ENCODE assay signal across 15 cellular contexts in the genomic region with DNA sequence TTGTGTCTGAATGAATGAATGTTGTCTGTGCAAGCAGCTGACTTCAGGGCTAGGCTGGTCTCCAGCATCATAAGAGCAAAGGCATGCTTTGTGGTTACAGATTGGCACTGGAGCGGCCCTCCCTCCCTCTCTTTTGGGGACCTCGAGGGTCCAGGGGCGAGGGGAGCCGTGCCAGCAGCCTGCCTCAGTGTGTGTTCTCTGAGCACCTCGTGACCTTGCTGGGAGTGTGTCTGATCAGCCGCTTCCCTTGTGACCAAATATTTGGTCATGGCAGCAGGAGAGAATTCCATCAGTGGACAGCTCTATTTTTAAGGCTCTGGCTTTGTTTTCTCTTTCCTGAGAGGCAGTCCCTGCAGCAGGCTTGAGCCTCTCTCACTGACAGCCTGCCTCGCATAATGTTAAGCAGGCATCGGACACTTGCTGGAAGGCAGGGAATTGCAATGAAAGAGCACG.
DNase-seq lines count a peak whose midpoint lies in the region; ATAC-seq, FAIRE-seq and TF ChIP-seq lines count a peak whose summit lies in the region.
"Had no signal": no experiment of that assay in that cellular context is flagged by ENCODE, and none has a peak within 500 bp of the region (broad histone marks: within the 10 kb centered on the region; RNA-seq: fewer than 3 reads in every experiment).

No MANE protein-coding gene starts in this region.

- no peak overlapping the region for H3K9ac ChIP-seq in iPS-15b (ENCODE audit: low read depth, low read length)

- DNase-seq in G401 (ENCODE audit: low spot score) (peak; percentile 6), dorsolateral prefrontal cortex (peak in 3 of 10 donors; percentile 25 to 37 (median 33)), sciatic nerve (ENCODE audit: low spot score) (peak; percentile 78), GM12892 (ENCODE audit: insufficient read length) (no peak), HCEC 1CT (no peak)
- DNase-seq: activated CD4-positive, alpha-beta memory T cell treated with anti-CD3 and anti-CD28 coated beads, Interleukin-2, amount 10 ng/mL, durations not matched to agents 7 days and 5 days; activated naive CD4-positive, alpha-beta T cell treated with anti-CD3 and anti-CD28 coated beads, Interleukin-2, amount 10 ng/mL, durations not matched to agents 7 days and 5 days; CD4-positive, alpha-beta memory T cell; KG1; NCI-H2029 treated with DMSO at 0.1 percent for 48 hours; T-cell had no signal

- H3K4me3 ChIP-seq in dorsolateral prefrontal cortex, result peak overlapping the region in 44 of 59 donors; percentile 0 to 56 (median 33)
- peak overlapping the region; percentile 3 for H3K4me3 ChIP-seq in iPS-15b (ENCODE audit: low read depth, low read length)
- H3K4me3 ChIP-seq: tibial artery had no signal

- in situ Hi-C loops in G401 (cut with HindIII; ENCODE audit: low sequenced_read_pairs), result no loop called here

- no peaks in the 10 kb centered on the region for H3K36me3 ChIP-seq in iPS-15b (ENCODE audit: control insufficient read depth, insufficient read depth, low read length)
- H3K36me3 ChIP-seq: tibial artery had no signal

- H3K9me3 ChIP-seq in iPS-15b (ENCODE audit: control insufficient read depth, insufficient read depth, low read length), result no peaks in the 10 kb centered on the region
- H3K9me3 ChIP-seq: tibial artery had no signal

- no peak for TF ChIP-seq CTCF in dorsolateral prefrontal cortex (IDR thresholded peaks at IDR 0.05 in 54 of 56, conservative IDR thresholded peaks at IDR 0.05 in 2 of 56; ENCODE audit: low read depth in 1 of 56, partially characterized antibody in 56 of 56)

- no peaks in the 10 kb centered on the region for H3K27me3 ChIP-seq in dorsolateral prefrontal cortex
- no peaks in the 10 kb centered on the region for H3K27me3 ChIP-seq in iPS-15b (ENCODE audit: control insufficient read depth, insufficient read depth, low read length)

- no peak for TF ChIP-seq POLR2A in GM12892 (IDR thresholded peaks at IDR 0.05; ENCODE audit: low read depth, low read length)

- peaks cover 34% of the 10 kb centered on the region for H3K4me1 ChIP-seq in iPS-15b (ENCODE audit: control insufficient read depth, insufficient read depth, low read length)
- H3K4me1 ChIP-seq: tibial artery had no signal

- H3K27ac ChIP-seq in dorsolateral prefrontal cortex, result peak overlapping the region in 34 of 59 donors; percentile 0 to 78 (median 50)
- H3K27ac ChIP-seq: tibial artery had no signal

- intact Hi-C loops in dorsolateral prefrontal cortex (cut with DNase I) (loop anchor here in 1 of 2 donors (5.0 kb wide), 1 partner anchor 644 kb away; the partner anchor contains the start of gene VSTM2B), sciatic nerve (cut with DNase I) (loop anchor here (5.0 kb wide), 1 partner anchor 146 kb away; no protein-coding TSS in a partner anchor)

- ATAC-seq in sciatic nerve (peak; percentile 92), GM18502 (IDR thresholded peaks at IDR 0.05; ENCODE audit: poor library complexity, unreplicated experiment) (no peak), HG02642 (IDR thresholded peaks at IDR 0.05; ENCODE audit: poor library complexity, unreplicated experiment) (no peak)
- ATAC-seq: T-cell had no signal

- FAIRE-seq in GM12892 (lab: Jason Lieb, UNC), result no peak

Comparison
In these comparisons a context has a peak if more than half of its experiments do, and no peak if none do; other contexts are left out.
1. DNase-seq: peak in G401 (single experiment) and sciatic nerve (single experiment); none in GM12892 (single experiment) and HCEC 1CT (single experiment).